2 cellular contexts compared by ENCODE assay signal in genomic region chr4:184408711-184409081, GRCh38.
TF ChIP-seq lines count a peak whose summit lies in the region.

No MANE protein-coding gene starts in this region.

TF ChIP-seq in SK-N-SH, 30 proteins besides CTCF, POLR2A, EP300 and RAD21:
- TF ChIP-seq, protein P1, sequence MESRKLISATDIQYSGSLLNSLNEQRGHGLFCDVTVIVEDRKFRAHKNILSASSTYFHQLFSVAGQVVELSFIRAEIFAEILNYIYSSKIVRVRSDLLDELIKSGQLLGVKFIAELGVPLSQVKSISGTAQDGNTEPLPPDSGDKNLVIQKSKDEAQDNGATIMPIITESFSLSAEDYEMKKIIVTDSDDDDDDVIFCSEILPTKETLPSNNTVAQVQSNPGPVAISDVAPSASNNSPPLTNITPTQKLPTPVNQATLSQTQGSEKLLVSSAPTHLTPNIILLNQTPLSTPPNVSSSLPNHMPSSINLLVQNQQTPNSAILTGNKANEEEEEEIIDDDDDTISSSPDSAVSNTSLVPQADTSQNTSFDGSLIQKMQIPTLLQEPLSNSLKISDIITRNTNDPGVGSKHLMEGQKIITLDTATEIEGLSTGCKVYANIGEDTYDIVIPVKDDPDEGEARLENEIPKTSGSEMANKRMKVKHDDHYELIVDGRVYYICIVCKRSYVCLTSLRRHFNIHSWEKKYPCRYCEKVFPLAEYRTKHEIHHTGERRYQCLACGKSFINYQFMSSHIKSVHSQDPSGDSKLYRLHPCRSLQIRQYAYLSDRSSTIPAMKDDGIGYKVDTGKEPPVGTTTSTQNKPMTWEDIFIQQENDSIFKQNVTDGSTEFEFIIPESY (IDR thresholded peaks at IDR 0.05; ENCODE audit: borderline replicate concordance, low read depth): no peak
- TF ChIP-seq, protein P2, sequence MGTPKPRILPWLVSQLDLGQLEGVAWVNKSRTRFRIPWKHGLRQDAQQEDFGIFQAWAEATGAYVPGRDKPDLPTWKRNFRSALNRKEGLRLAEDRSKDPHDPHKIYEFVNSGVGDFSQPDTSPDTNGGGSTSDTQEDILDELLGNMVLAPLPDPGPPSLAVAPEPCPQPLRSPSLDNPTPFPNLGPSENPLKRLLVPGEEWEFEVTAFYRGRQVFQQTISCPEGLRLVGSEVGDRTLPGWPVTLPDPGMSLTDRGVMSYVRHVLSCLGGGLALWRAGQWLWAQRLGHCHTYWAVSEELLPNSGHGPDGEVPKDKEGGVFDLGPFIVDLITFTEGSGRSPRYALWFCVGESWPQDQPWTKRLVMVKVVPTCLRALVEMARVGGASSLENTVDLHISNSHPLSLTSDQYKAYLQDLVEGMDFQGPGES (IDR thresholded peaks at IDR 0.05; ENCODE audit: low read depth, low read length): no peak

TF ChIP-seq in H1, 55 proteins besides CTCF, POLR2A, EP300 and RAD21:
- TF ChIP-seq ZNF274 (IDR thresholded peaks at IDR 0.05; ENCODE audit: borderline replicate concordance, extremely low read depth, low read length) (no peak), SP1 (IDR thresholded peaks at IDR 0.05; ENCODE audit: low read depth, low read length) (no peak), SP2 (IDR thresholded peaks at IDR 0.05; ENCODE audit: low read length) (no peak), FOSL1 (IDR thresholded peaks at IDR 0.05; ENCODE audit: insufficient read depth, low read depth, low read length) (no peak), SIRT6 (IDR thresholded peaks at IDR 0.05; ENCODE audit: low read length) (no peak), GTF2F1 (IDR thresholded peaks at IDR 0.05; ENCODE audit: borderline replicate concordance, low read depth, low read length) (no peak), JUND (IDR thresholded peaks at IDR 0.05; ENCODE audit: low read length) (no peak), USF2 (IDR thresholded peaks at IDR 0.05; ENCODE audit: low read length) (no peak)
TF ChIP-seq in H1: peak in this region for 0.
